Comparison of ENCODE assay signal across 24 cellular contexts in the genomic region with DNA sequence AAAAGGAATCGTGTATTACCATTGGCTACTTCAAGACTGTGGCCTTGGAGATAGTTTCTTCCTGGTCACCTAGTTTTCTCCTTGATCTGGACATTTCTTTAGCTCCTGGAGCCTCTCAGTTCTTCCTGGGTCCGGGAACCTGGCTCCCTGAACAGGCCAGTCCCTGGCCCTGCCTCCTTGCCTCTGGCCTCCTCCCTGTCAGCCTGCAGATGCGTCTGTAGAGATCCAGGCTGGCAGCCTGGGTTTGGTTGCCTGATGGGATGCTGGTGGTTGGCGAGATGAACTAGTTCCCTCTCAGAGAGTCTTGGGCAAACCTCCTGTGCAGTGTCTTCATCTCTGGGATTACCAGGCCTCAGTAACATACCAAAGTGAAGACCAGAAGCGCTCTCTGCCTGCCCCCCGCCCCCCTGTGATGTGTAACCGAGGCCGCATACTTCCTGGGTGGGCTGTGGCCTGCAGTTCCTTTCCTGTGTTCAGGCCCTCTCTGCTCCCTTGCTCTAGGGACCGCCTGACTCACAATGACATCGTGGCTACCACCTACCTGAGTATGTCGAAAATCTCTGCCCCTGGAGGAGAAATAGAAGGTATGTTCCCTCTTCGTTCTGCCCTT.
DNase-seq lines count a peak whose midpoint lies in the region; ATAC-seq and TF ChIP-seq lines count a peak whose summit lies in the region.
"Had no signal": no experiment of that assay in that cellular context is flagged by ENCODE, and none has a peak within 500 bp of the region (broad histone marks: within the 10 kb centered on the region; RNA-seq: fewer than 3 reads in every experiment).

No MANE protein-coding gene starts in this region.

- no peak for TF ChIP-seq CTCF in CD8-positive, alpha-beta T cell (IDR thresholded peaks at IDR 0.05)
- TF ChIP-seq CTCF in Loucy (conservative IDR thresholded peaks at IDR 0.05; ENCODE audit: low read length), result no peak
- no peak for TF ChIP-seq CTCF in PC-9 (conservative IDR thresholded peaks at IDR 0.05)

- no peak overlapping the region for H3K4me3 ChIP-seq in CD8-positive, alpha-beta T cell (ENCODE audit: low read depth, low read length)
- no peak overlapping the region for H3K4me3 ChIP-seq in Loucy (ENCODE audit: low read length, poor library complexity, severe bottlenecking)
- no peak overlapping the region for H3K4me3 ChIP-seq in PC-9
- H3K4me3 ChIP-seq: left lung, MG63, psoas muscle, thoracic aorta had no signal

- no TSS peak for BruUV-seq in PC-9 (replicated peaks; lab: Mats Ljungman, UMichigan)

- intact Hi-C loops in CD8-positive, alpha-beta T cell (cut with DNase I, micrococcal nuclease), result no loop called here
- intact Hi-C loops in posterior vena cava (cut with DNase I) (no loop called here), PC-9 (cut with micrococcal nuclease; ENCODE audit: unreplicated experiment) (loop anchor here (5.0 kb wide), 1 partner anchor 1339 kb away; no protein-coding TSS in a partner anchor)

- peak overlapping the region; percentile 36; the same call in 1 of the 2 replicates for H2AFZ ChIP-seq in Loucy (ENCODE audit: low read length)
- H2AFZ ChIP-seq in PC-9, result no peak overlapping the region

- H3K9me2 ChIP-seq in Loucy (replicated peaks; ENCODE audit: low read depth, low read length) (no peaks in the 10 kb centered on the region), PC-9 (ENCODE audit: insufficient read depth) (no peaks in the 10 kb centered on the region)

- H3K36me3 ChIP-seq in CD8-positive, alpha-beta T cell (ENCODE audit: insufficient read depth, low read length), result no peaks in the 10 kb centered on the region
- no peaks in the 10 kb centered on the region for H3K36me3 ChIP-seq in Loucy (ENCODE audit: insufficient read depth, low read length)
- H3K36me3 ChIP-seq in PC-9 (ENCODE audit: low read depth), result no peaks in the 10 kb centered on the region
- H3K36me3 ChIP-seq: MG63, thoracic aorta had no signal

- no peaks in the 10 kb centered on the region for H3K4me1 ChIP-seq in CD8-positive, alpha-beta T cell (ENCODE audit: insufficient read depth, low read length)
- H3K4me1 ChIP-seq in Loucy (ENCODE audit: insufficient read depth, low read length, poor library complexity, severe bottlenecking), result peaks cover 6% of the 10 kb centered on the region
- no peaks in the 10 kb centered on the region for H3K4me1 ChIP-seq in PC-9 (replicated peaks; ENCODE audit: insufficient read depth)
- H3K4me1 ChIP-seq: left lung, psoas muscle had no signal

- no peaks in the 10 kb centered on the region for H3K27me3 ChIP-seq in CD8-positive, alpha-beta T cell (ENCODE audit: insufficient read depth, low read length)
- H3K27me3 ChIP-seq in Loucy (ENCODE audit: insufficient read depth, low read length, poor library complexity, severe bottlenecking) (no peaks in the 10 kb centered on the region), PC-9 (ENCODE audit: insufficient read depth, low read depth) (no peaks in the 10 kb centered on the region)
- H3K27me3 ChIP-seq: left lung, MG63 had no signal

- H3K27ac Mint-ChIP-seq in CD8-positive, alpha-beta T cell, result no peak overlapping the region
- peak overlapping the region; percentile 81 for H3K27ac Mint-ChIP-seq in activated naive CD8-positive, alpha-beta T cell treated with anti-CD3 and anti-CD28 coated beads, Interleukin-2, amount 10 ng/mL, durations not matched to agents 7 days and 5 days
- H3K27ac Mint-ChIP-seq: dendritic cell treated with granulocyte-macrophage colony-stimulating factor and Interleukin-4, amounts not matched to agents 40 ng/mL and 50 ng/mL, for 4 days; IgD-negative memory B cell had no signal

- H3K36me3 Mint-ChIP-seq in CD8-positive, alpha-beta T cell, result no peaks in the 10 kb centered on the region
- no peaks in the 10 kb centered on the region for H3K36me3 Mint-ChIP-seq in activated naive CD8-positive, alpha-beta T cell treated with anti-CD3 and anti-CD28 coated beads, Interleukin-2, amount 10 ng/mL, durations not matched to agents 7 days and 5 days

- POLR2A ChIA-PET in CD8-positive, alpha-beta T cell (lab: Charles Lee), result interaction anchor here (0.7 kb wide), 1 partner anchor 837 kb away, joined by 3 read pairs; no protein-coding TSS in a partner anchor
- POLR2A ChIA-PET in activated naive CD8-positive, alpha-beta T cell treated with anti-CD3 and anti-CD28 coated beads, Interleukin-2, amount 10 ng/mL, durations not matched to agents 7 days and 5 days (lab: Charles Lee), result no interaction called here
- POLR2A ChIA-PET in PC-9 (lab: Charles Lee; ENCODE audit: unreplicated experiment), result interaction anchor here (0.6 kb wide), 1 partner anchor 577 kb away, joined by 5 read pairs; no protein-coding TSS in a partner anchor

- peak; percentile 78 for ATAC-seq in CD8-positive, alpha-beta T cell
- peak; percentile 91 for ATAC-seq in activated naive CD8-positive, alpha-beta T cell treated with anti-CD3 and anti-CD28 coated beads, Interleukin-2, amount 10 ng/mL, durations not matched to agents 7 days and 5 days (ENCODE audit: low read depth)
- ATAC-seq in GM19452 (IDR thresholded peaks at IDR 0.05; ENCODE audit: unreplicated experiment), result no peak
- ATAC-seq: left lung had no signal

- H3K79me2 ChIP-seq in Loucy (ENCODE audit: insufficient read depth, low read length), result no peaks in the 10 kb centered on the region
- no peaks in the 10 kb centered on the region for H3K79me2 ChIP-seq in PC-9 (ENCODE audit: low read depth)

- H3K27ac ChIP-seq in CD8-positive, alpha-beta T cell (ENCODE audit: low read depth, low read length), result no peak overlapping the region
- H3K27ac ChIP-seq in PC-9, result no peak overlapping the region
- H3K27ac ChIP-seq: psoas muscle, thoracic aorta had no signal

- H4K20me1 ChIP-seq in Loucy (ENCODE audit: insufficient read depth, low read length, poor library complexity, severe bottlenecking), result no peaks in the 10 kb centered on the region
- H4K20me1 ChIP-seq in PC-9 (ENCODE audit: insufficient read depth), result no peaks in the 10 kb centered on the region

- no peaks in the 10 kb centered on the region for H3F3A ChIP-seq in Loucy (ENCODE audit: low read depth)
- peaks cover 10% of the 10 kb centered on the region; the same call in 1 of the 2 replicates for H3F3A ChIP-seq in PC-9 (ENCODE audit: insufficient read depth, low read depth)

- peaks cover 2% of the 10 kb centered on the region for H3K4me1 Mint-ChIP-seq in CD8-positive, alpha-beta T cell (ENCODE audit: low read depth)
- peaks cover 3% of the 10 kb centered on the region for H3K4me1 Mint-ChIP-seq in activated naive CD8-positive, alpha-beta T cell treated with anti-CD3 and anti-CD28 coated beads, Interleukin-2, amount 10 ng/mL, durations not matched to agents 7 days and 5 days
- H3K4me1 Mint-ChIP-seq: IgD-negative memory B cell, neural crest cell had no signal

- CTCF ChIA-PET in CD8-positive, alpha-beta T cell (lab: Charles Lee), result interaction anchor here (2.3 kb wide), 1 partner anchor 9 kb away, joined by 8 read pairs; no protein-coding TSS in a partner anchor
- CTCF ChIA-PET in PC-9 (lab: Charles Lee), result no interaction called here

- H3K4me3 Mint-ChIP-seq in CD8-positive, alpha-beta T cell, result peak overlapping the region; percentile 49
- peak overlapping the region; percentile 68 for H3K4me3 Mint-ChIP-seq in activated naive CD8-positive, alpha-beta T cell treated with anti-CD3 and anti-CD28 coated beads, Interleukin-2, amount 10 ng/mL, durations not matched to agents 7 days and 5 days
- H3K4me3 Mint-ChIP-seq: dendritic cell treated with granulocyte-macrophage colony-stimulating factor and Interleukin-4, amounts not matched to agents 40 ng/mL and 50 ng/mL, for 4 days; IgD-negative memory B cell; neural crest cell had no signal

- H3K27me3 Mint-ChIP-seq in CD8-positive, alpha-beta T cell (ENCODE audit: low read depth), result peaks cover 8% of the 10 kb centered on the region
- peaks cover 4% of the 10 kb centered on the region for H3K27me3 Mint-ChIP-seq in activated naive CD8-positive, alpha-beta T cell treated with anti-CD3 and anti-CD28 coated beads, Interleukin-2, amount 10 ng/mL, durations not matched to agents 7 days and 5 days
- H3K27me3 Mint-ChIP-seq: dendritic cell treated with granulocyte-macrophage colony-stimulating factor and Interleukin-4, amounts not matched to agents 40 ng/mL and 50 ng/mL, for 4 days had no signal

- H3K9me3 ChIP-seq in CD8-positive, alpha-beta T cell (ENCODE audit: low read length), result no peaks in the 10 kb centered on the region
- H3K9me3 ChIP-seq in Loucy (ENCODE audit: insufficient read depth, low read depth, low read length) (no peaks in the 10 kb centered on the region), PC-9 (ENCODE audit: insufficient read depth, low read depth) (no peaks in the 10 kb centered on the region)
- H3K9me3 ChIP-seq: left lung, MG63, psoas muscle, thoracic aorta had no signal

- H3K4me2 ChIP-seq in Loucy (ENCODE audit: low read depth, low read length, poor library complexity, severe bottlenecking) (no peak overlapping the region), PC-9 (no peak overlapping the region)

- peak in 3 of 7 experiments; percentile 17 to 61 (median 46) for DNase-seq in CD8-positive, alpha-beta T cell
- peak; percentile 41 for DNase-seq in activated naive CD8-positive, alpha-beta T cell treated with anti-CD3 and anti-CD28 coated beads, Interleukin-2, amount 10 ng/mL, durations not matched to agents 7 days and 5 days
- peak; percentile 65 for DNase-seq in posterior vena cava (ENCODE audit: low spot score)
- DNase-seq in midbrain (lab: John Stamatoyannopoulos, UW), result no peak
- no peak for DNase-seq in activated CD4-positive, alpha-beta T cell treated with anti-CD3 and anti-CD28 coated beads for 48 hours
- DNase-seq in PC-9, result no peak
- DNase-seq: activated CD4-positive, alpha-beta T cell treated with anti-CD3 and anti-CD28 coated beads, Interleukin-2, amount 50 U/mL, for 48 hours; amygdala; C1 segment of cervical spinal cord; DMS 273 treated with DMSO at 0.1 percent for 48 hours; GOT3; left lung; MG63; NCI-H146; NCI-H2171 treated with DMSO at 0.1 percent for 48 hours; OCI-M1; psoas muscle; SIG-M5 had no signal

- no peaks in the 10 kb centered on the region for H3K9me3 Mint-ChIP-seq in CD8-positive, alpha-beta T cell
- no peaks in the 10 kb centered on the region for H3K9me3 Mint-ChIP-seq in activated naive CD8-positive, alpha-beta T cell treated with anti-CD3 and anti-CD28 coated beads, Interleukin-2, amount 10 ng/mL, durations not matched to agents 7 days and 5 days
- H3K9me3 Mint-ChIP-seq: dendritic cell treated with granulocyte-macrophage colony-stimulating factor and Interleukin-4, amounts not matched to agents 40 ng/mL and 50 ng/mL, for 4 days; neural crest cell had no signal

- no peak overlapping the region for H3K9ac ChIP-seq in Loucy (ENCODE audit: low read depth, low read length, poor library complexity, severe bottlenecking)

Comparison
In these comparisons a context has a peak if more than half of its experiments do, and no peak if none do; other contexts are left out.
1. DNase-seq: peak in activated naive CD8-positive, alpha-beta T cell treated with anti-CD3 and anti-CD28 coated beads, Interleukin-2, amount 10 ng/mL, durations not matched to agents 7 days and 5 days (single experiment) and posterior vena cava (single experiment); none in midbrain (single experiment), activated CD4-positive, alpha-beta T cell treated with anti-CD3 and anti-CD28 coated beads for 48 hours (single experiment) and PC-9 (0 of 2).